Comparison of ENCODE assay signal across 15 cellular contexts in the genomic region with DNA sequence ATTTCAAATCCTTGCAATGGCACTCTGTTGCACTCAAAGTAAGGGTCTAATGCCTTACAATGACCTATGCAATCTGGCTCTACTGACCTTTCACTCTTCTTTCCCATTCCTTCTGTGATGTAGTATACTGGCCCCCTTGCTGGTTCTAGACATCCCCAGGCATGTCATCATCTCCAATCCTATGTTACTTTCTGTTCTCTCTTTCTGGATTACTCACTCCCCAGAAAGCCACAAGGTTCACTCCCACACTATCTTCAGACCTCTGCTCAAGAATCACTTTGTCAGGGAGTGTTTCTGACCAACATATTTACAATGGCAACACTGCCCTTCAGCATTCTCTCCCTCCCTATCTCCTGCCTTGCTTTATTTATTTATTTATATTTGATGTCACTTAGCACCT.
DNase-seq lines count a peak whose midpoint lies in the region; ATAC-seq and TF ChIP-seq lines count a peak whose summit lies in the region.
"Had no signal": no experiment of that assay in that cellular context is flagged by ENCODE, and none has a peak within 500 bp of the region (broad histone marks: within the 10 kb centered on the region; RNA-seq: fewer than 3 reads in every experiment).

No MANE protein-coding gene starts in this region.

- H3K27ac ChIP-seq in brain microvascular endothelial cell, result no peak overlapping the region
- H3K27ac ChIP-seq: KMS-11, pancreas, thoracic aorta had no signal

- in situ Hi-C loops in brain microvascular endothelial cell (cut with HindIII; ENCODE audit: low pct_ligation_motif_present, low sequenced_read_pairs), result no loop called here

- no peak overlapping the region for H3K4me3 ChIP-seq in GM12865 (ENCODE audit: low read depth, low read length)
- no peak overlapping the region for H3K4me3 ChIP-seq in brain microvascular endothelial cell (ENCODE audit: low read depth, low read length)
- H3K4me3 ChIP-seq: pancreas, thoracic aorta had no signal

- TF ChIP-seq CTCF in GM12865 (IDR thresholded peaks at IDR 0.05; ENCODE audit: insufficient read depth, low read depth, low read length, missing control alignments), result no peak
- TF ChIP-seq CTCF in brain microvascular endothelial cell (IDR thresholded peaks at IDR 0.05; ENCODE audit: low read depth, low read length, missing control alignments), result no peak

- H3K36me3 ChIP-seq in brain microvascular endothelial cell (replicated peaks), result no peaks in the 10 kb centered on the region
- H3K36me3 ChIP-seq: pancreas, thoracic aorta had no signal

- intact Hi-C loops in activated CD4-positive, alpha-beta T cell treated with anti-CD3 and anti-CD28 coated beads, Interleukin-2, amount 10 ng/mL, durations not matched to agents 24 days and 14 days (cut with micrococcal nuclease), result no loop called here

- ATAC-seq in GM21390 (IDR thresholded peaks at IDR 0.05; ENCODE audit: unreplicated experiment) (peak; percentile 85), HG03378 (IDR thresholded peaks at IDR 0.05; ENCODE audit: unreplicated experiment) (peak; percentile 77), GM21576 (IDR thresholded peaks at IDR 0.05; ENCODE audit: unreplicated experiment) (no peak)
- ATAC-seq: left ventricle myocardium superior, pancreas had no signal

- no peak overlapping the region for H3K27ac Mint-ChIP-seq in activated CD4-positive, alpha-beta T cell treated with anti-CD3 and anti-CD28 coated beads, Interleukin-2, amount 10 ng/mL, durations not matched to agents 24 days and 14 days
- H3K27ac Mint-ChIP-seq: CD4-positive, CD25-positive, alpha-beta regulatory T cell had no signal

- no peaks in the 10 kb centered on the region for H3K27me3 Mint-ChIP-seq in activated CD4-positive, alpha-beta T cell treated with anti-CD3 and anti-CD28 coated beads, Interleukin-2, amount 10 ng/mL, durations not matched to agents 24 days and 14 days
- H3K27me3 Mint-ChIP-seq: CD4-positive, CD25-positive, alpha-beta regulatory T cell had no signal

- H3K36me3 Mint-ChIP-seq in activated CD4-positive, alpha-beta T cell treated with anti-CD3 and anti-CD28 coated beads, Interleukin-2, amount 10 ng/mL, durations not matched to agents 24 days and 14 days (ENCODE audit: low read depth), result no peaks in the 10 kb centered on the region
- H3K36me3 Mint-ChIP-seq: CD4-positive, CD25-positive, alpha-beta regulatory T cell had no signal

- no peaks in the 10 kb centered on the region for H3K27me3 ChIP-seq in brain microvascular endothelial cell (replicated peaks)
- H3K27me3 ChIP-seq: pancreas had no signal

- no peak overlapping the region for H3K4me3 Mint-ChIP-seq in activated CD4-positive, alpha-beta T cell treated with anti-CD3 and anti-CD28 coated beads, Interleukin-2, amount 10 ng/mL, durations not matched to agents 24 days and 14 days
- H3K4me3 Mint-ChIP-seq: CD4-positive, CD25-positive, alpha-beta regulatory T cell had no signal

- no peaks in the 10 kb centered on the region for H3K4me1 Mint-ChIP-seq in activated CD4-positive, alpha-beta T cell treated with anti-CD3 and anti-CD28 coated beads, Interleukin-2, amount 10 ng/mL, durations not matched to agents 24 days and 14 days
- H3K4me1 Mint-ChIP-seq: CD4-positive, CD25-positive, alpha-beta regulatory T cell had no signal

- H3K9me3 Mint-ChIP-seq in activated CD4-positive, alpha-beta T cell treated with anti-CD3 and anti-CD28 coated beads, Interleukin-2, amount 10 ng/mL, durations not matched to agents 24 days and 14 days, result peaks cover 7% of the 10 kb centered on the region

- DNase-seq in GM12865 (ENCODE audit: low read depth) (peak; percentile 17), brain microvascular endothelial cell (peak; percentile 25), NCI-H1105 (lab: John Stamatoyannopoulos, UW) (no peak), activated gamma-delta T cell (lab: John Stamatoyannopoulos, UW) (no peak)
- DNase-seq in activated CD4-positive, alpha-beta T cell treated with anti-CD3 and anti-CD28 coated beads, Interleukin-2, amount 10 ng/mL, durations not matched to agents 24 days and 14 days, result no peak
- DNase-seq: caudate nucleus; CD4-positive, CD25-positive, alpha-beta regulatory T cell; left ventricle myocardium superior; NCI-H446; pancreas had no signal

Comparison
In these comparisons a context has a peak if more than half of its experiments do, and no peak if none do; other contexts are left out.
1. DNase-seq: peak in GM12865 (single experiment) and brain microvascular endothelial cell (single experiment); none in NCI-H1105 (single experiment), activated CD4-positive, alpha-beta T cell treated with anti-CD3 and anti-CD28 coated beads, Interleukin-2, amount 10 ng/mL, durations not matched to agents 24 days and 14 days (single experiment) and activated gamma-delta T cell (single experiment).